22 cellular contexts compared by ENCODE assay signal in genomic region chr6:28078050-28078449, GRCh38.
"Had no signal": no experiment of that assay in that cellular context is flagged by ENCODE, and none has a peak within 500 bp of the region (broad histone marks: within the 10 kb centered on the region; RNA-seq: fewer than 3 reads in every experiment).

No MANE protein-coding gene starts in this region.

- DNase-seq: activated CD4-positive, alpha-beta T cell treated with anti-CD3 and anti-CD28 coated beads for 36 hours; activated CD4-positive, alpha-beta T cell treated with anti-CD3 and anti-CD28 coated beads, Interleukin-2, amount 50 U/mL, for 4 hours; activated CD8-positive, alpha-beta memory T cell treated with anti-CD3 and anti-CD28 coated beads for 24 hours; activated CD8-positive, alpha-beta memory T cell treated with anti-CD3 and anti-CD28 coated beads, Interleukin-2, amount 50 U/mL, for 4 hours; activated effector memory CD4-positive, alpha-beta T cell treated with Interleukin-2 at 50 U/mL for 16 hours; activated naive CD4-positive, alpha-beta T cell treated with anti-CD3 and anti-CD28 coated beads for 36 hours; activated T-cell treated with anti-CD3 and anti-CD28 coated beads, Interleukin-2, amount 50 U/mL, for 4 hours; amygdala; caudate nucleus; dermis blood vessel endothelial cell; effector CD8-positive, alpha-beta T cell; glutamatergic neuron; hippocampal formation; left ventricle myocardium inferior; small intestine; stimulated activated CD4-positive, alpha-beta T cell treated with anti-CD3 and anti-CD28 coated beads, Interleukin-2, amount 100 ng/mL, for 24 hours; T-cell; testis; upper lobe of right lung had no signal

- H3K9me3 ChIP-seq: left ventricle myocardium inferior, testis, upper lobe of right lung had no signal

- H3K36me3 ChIP-seq: left ventricle myocardium inferior, upper lobe of right lung had no signal

- ATAC-seq: activated CD4-positive, alpha-beta T cell treated with anti-CD3 and anti-CD28 coated beads for 36 hours; activated T-cell treated with anti-CD3 and anti-CD28 coated beads, Interleukin-2, amount 50 U/mL, for 4 hours; esophagus mucosa; sciatic nerve; stimulated activated effector memory CD8-positive, alpha-beta T cell treated with anti-CD3 and anti-CD28 coated beads, Interleukin-12 subunit alpha, Interleukin-12 subunit beta, amount 100 ng/mL, for 72 hours; T-cell; upper lobe of right lung had no signal

- H3K27ac ChIP-seq: left ventricle myocardium inferior, testis, upper lobe of right lung had no signal

- H3K27ac Mint-ChIP-seq: activated CD4-positive, alpha-beta T cell treated with anti-CD3 and anti-CD28 coated beads for 36 hours; activated naive CD4-positive, alpha-beta T cell treated with anti-CD3 and anti-CD28 coated beads for 36 hours; stimulated activated effector memory CD8-positive, alpha-beta T cell treated with anti-CD3 and anti-CD28 coated beads, Interleukin-12 subunit alpha, Interleukin-12 subunit beta, amount 100 ng/mL, for 72 hours; T-cell had no signal

- H3K27me3 ChIP-seq: testis, upper lobe of right lung had no signal

- H3K27me3 Mint-ChIP-seq: activated CD4-positive, alpha-beta T cell treated with anti-CD3 and anti-CD28 coated beads for 36 hours had no signal

- H3K9me3 Mint-ChIP-seq: activated naive CD4-positive, alpha-beta T cell treated with anti-CD3 and anti-CD28 coated beads for 36 hours; activated T-cell treated with anti-CD3 and anti-CD28 coated beads, Interleukin-2, amount 50 U/mL, for 4 hours; stimulated activated effector memory CD8-positive, alpha-beta T cell treated with anti-CD3 and anti-CD28 coated beads, Interleukin-12 subunit alpha, Interleukin-12 subunit beta, amount 100 ng/mL, for 72 hours had no signal

- H3K4me3 Mint-ChIP-seq: activated CD4-positive, alpha-beta T cell treated with anti-CD3 and anti-CD28 coated beads for 36 hours; activated naive CD4-positive, alpha-beta T cell treated with anti-CD3 and anti-CD28 coated beads for 36 hours; activated T-cell treated with anti-CD3 and anti-CD28 coated beads, Interleukin-2, amount 50 U/mL, for 4 hours; stimulated activated effector memory CD8-positive, alpha-beta T cell treated with anti-CD3 and anti-CD28 coated beads, Interleukin-12 subunit alpha, Interleukin-12 subunit beta, amount 100 ng/mL, for 72 hours had no signal

- H3K4me3 ChIP-seq: left ventricle myocardium inferior, testis, upper lobe of right lung had no signal
